ENCODE assay signal across 1 cellular context in the genomic region with DNA sequence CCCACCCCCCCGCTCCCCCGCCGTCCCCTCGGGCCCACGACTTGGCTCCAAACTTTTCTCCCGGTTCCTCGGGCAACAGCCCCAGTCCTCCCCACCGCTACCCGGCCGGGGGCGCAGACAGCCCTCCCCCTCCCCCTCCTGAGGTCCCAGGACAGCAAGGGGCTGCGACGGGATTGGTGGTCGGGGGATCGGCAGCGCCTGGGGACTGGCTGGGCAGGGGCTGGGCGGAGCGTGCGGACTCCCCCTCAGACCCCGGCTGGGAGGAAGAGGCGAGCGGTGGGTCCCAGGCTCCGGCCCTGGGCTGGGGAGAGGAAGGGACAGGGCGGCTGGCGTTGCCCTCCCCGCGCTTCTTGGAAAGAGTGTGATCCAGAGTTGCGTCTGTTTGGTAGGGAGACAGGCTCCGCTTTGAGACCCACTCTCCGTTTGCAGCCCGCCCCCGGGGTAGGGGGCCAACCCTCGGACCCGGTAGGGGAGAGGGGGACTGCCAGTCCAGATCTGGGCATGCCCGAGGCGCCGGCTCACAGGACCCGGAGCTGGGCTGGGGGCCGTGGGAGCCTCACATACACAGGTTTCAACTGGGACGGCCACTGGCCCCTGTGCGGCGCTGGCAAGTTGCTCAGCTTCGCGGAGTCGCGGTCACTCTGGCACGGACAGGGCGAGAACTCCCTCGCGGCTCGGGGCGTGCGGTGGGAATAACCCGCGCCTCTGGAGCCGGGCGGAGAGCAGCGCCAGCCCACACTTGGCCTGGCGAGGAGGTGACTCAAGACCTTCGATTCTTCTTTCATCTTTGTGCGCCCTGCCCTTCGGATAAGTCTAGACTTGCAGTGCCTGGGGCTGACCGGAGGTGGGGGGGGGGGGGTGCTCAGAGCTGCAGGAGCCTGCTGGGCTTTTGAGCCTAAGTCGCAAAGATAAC.
TF ChIP-seq lines count a peak whose summit lies in the region.

No MANE protein-coding gene starts in this region.

TF ChIP-seq in SK-N-SH, 30 proteins besides CTCF, POLR2A, EP300 and RAD21 (continued from another document):
- TF ChIP-seq MEF2A (IDR thresholded peaks at IDR 0.05; ENCODE audit: borderline replicate concordance, low read depth) (no peak), POLR2AphosphoS5 (IDR thresholded peaks at IDR 0.05; ENCODE audit: low read depth, low read length) (peak; percentile 26; the same call in 1 of the 2 replicates), RCOR1 (IDR thresholded peaks at IDR 0.05; ENCODE audit: low read length) (0 out of 2 replicates have a peak, but pooled peaks have one; percentile 12), SIN3A (IDR thresholded peaks at IDR 0.05; ENCODE audit: borderline replicate concordance, low read depth, low read length) (0 out of 2 replicates have a peak, but pooled peaks have one; percentile 3)
- TF ChIP-seq, protein P1, sequence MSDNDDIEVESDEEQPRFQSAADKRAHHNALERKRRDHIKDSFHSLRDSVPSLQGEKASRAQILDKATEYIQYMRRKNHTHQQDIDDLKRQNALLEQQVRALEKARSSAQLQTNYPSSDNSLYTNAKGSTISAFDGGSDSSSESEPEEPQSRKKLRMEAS (IDR thresholded peaks at IDR 0.05; ENCODE audit: low read depth) = peak; percentile 66
TF ChIP-seq in SK-N-SH: peak in this region for 6.
